Comparison of ENCODE assay signal across 14 cellular contexts in genomic region chr15:101062471-101063171, GRCh38.
DNase-seq lines count a peak whose midpoint lies in the region; ATAC-seq and TF ChIP-seq lines count a peak whose summit lies in the region.
"Had no signal": no experiment of that assay in that cellular context is flagged by ENCODE, and none has a peak within 500 bp of the region (broad histone marks: within the 10 kb centered on the region; RNA-seq: fewer than 3 reads in every experiment).

No MANE protein-coding gene starts in this region.

- intact Hi-C loops in spleen (cut with DNase I; ENCODE audit: low total_unique reads), result no loop called here

- H3K27me3 ChIP-seq in spleen (replicated peaks in 1 of 7), result no peaks in the 10 kb centered on the region
- H3K27me3 ChIP-seq: hepatocyte, vagina had no signal

- DNase-seq in T-helper 17 cell, result no peak
- DNase-seq in spleen, result peak; percentile 77
- DNase-seq in GM03348 (ENCODE audit: low spot score), result no peak
- DNase-seq in G401 (ENCODE audit: low spot score), result no peak
- DNase-seq: aorta, NCI-H187, T-helper 9 cell had no signal

- no peak overlapping the region for H3K27ac Mint-ChIP-seq in T-helper 17 cell

- peaks cover 0 to 100% (median 63%) of the 10 kb centered on the region in 6 donors for H3K36me3 ChIP-seq in spleen

- peaks cover 0 to 31% (median 9%) of the 10 kb centered on the region in 6 donors for H3K4me1 ChIP-seq in spleen

- ATAC-seq in GM19023 (IDR thresholded peaks at IDR 0.05; ENCODE audit: unreplicated experiment) (peak; percentile 66), HG02870 (IDR thresholded peaks at IDR 0.05; ENCODE audit: unreplicated experiment) (peak; percentile 59), T-helper 17 cell (peak; percentile 42), HG02840 (IDR thresholded peaks at IDR 0.05; ENCODE audit: low FRiP score, unreplicated experiment) (no peak), GM18870 (IDR thresholded peaks at IDR 0.05; ENCODE audit: unreplicated experiment) (no peak)
- ATAC-seq: right cardiac atrium had no signal

- no peaks in the 10 kb centered on the region for H3K4me1 Mint-ChIP-seq in T-helper 17 cell

- no peak for TF ChIP-seq POLR2A in spleen (IDR thresholded peaks at IDR 0.05)

- in situ Hi-C loops in G401 (cut with HindIII; ENCODE audit: low sequenced_read_pairs), result no loop called here

- no peak overlapping the region for H3K4me3 ChIP-seq in spleen
- H3K4me3 ChIP-seq: hepatocyte, vagina had no signal

- no peak for TF ChIP-seq CTCF in spleen (IDR thresholded peaks at IDR 0.05 in 8 of 11, conservative IDR thresholded peaks at IDR 0.05 in 3 of 11)

- H3K36me3 Mint-ChIP-seq in T-helper 17 cell (ENCODE audit: low read depth), result no peaks in the 10 kb centered on the region

- peak overlapping the region in 3 of 8 donors; percentile 42 to 72 (median 61) for H3K27ac ChIP-seq in spleen
- H3K27ac ChIP-seq: hepatocyte, vagina had no signal

- H3K4me3 Mint-ChIP-seq in T-helper 17 cell, result no peak overlapping the region

- H3K9me3 ChIP-seq in T-helper 17 cell (ENCODE audit: control insufficient read depth, low read length, poor library complexity, severe bottlenecking), result no peaks in the 10 kb centered on the region
- H3K9me3 ChIP-seq in spleen, result no peaks in the 10 kb centered on the region
- H3K9me3 ChIP-seq: vagina had no signal

- WGBS in spleen, 5 donors, result 85 to 91% (median 90%) methylated on average over 15 to 18 of the region's 18 CpGs

- H3K27me3 Mint-ChIP-seq in T-helper 17 cell, result peaks cover 11% of the 10 kb centered on the region

Comparison
In these comparisons a context has a peak if more than half of its experiments do, and no peak if none do; other contexts are left out.
1. ATAC-seq: peak in GM19023 (single experiment), HG02870 (single experiment) and T-helper 17 cell (single experiment); none in HG02840 (single experiment) and GM18870 (single experiment).